15 cellular contexts compared by ENCODE assay signal in the genomic region with DNA sequence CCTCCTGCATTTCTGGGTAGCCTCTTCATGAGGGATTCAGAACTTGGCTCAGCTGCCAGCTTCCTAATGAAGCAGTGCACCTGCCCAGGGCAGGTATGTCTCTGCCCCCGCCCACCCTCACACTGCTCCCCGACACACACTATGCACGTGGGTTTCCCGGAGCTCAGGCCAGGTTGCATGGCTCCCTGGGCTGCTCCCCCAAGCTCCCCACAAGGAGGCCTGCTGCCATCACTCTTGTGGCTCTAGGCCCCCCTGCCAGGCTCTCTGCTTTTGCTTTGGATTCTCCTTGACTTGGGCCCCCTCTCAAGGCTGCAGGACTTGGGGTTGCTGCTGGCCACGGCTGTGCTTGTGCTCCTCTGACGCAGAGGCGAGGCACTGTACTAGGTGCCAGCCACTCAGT. TPM values are rescaled to one million over a fixed set of nuclear protein-coding genes. Genes with fewer than 3 reads are reported as not detected.
DNase-seq lines count a peak whose midpoint lies in the region; ATAC-seq and TF ChIP-seq lines count a peak whose summit lies in the region.
"Had no signal": no experiment of that assay in that cellular context is flagged by ENCODE, and none has a peak within 500 bp of the region (broad histone marks: within the 10 kb centered on the region; RNA-seq: fewer than 3 reads in every experiment).

No MANE protein-coding gene starts in this region.

- H3K9me3 Mint-ChIP-seq in stimulated activated effector memory CD8-positive, alpha-beta T cell treated with anti-CD3 and anti-CD28 coated beads, Interleukin-12 subunit alpha, Interleukin-12 subunit beta, amount 100 ng/mL, for 72 hours, result no peaks in the 10 kb centered on the region
- H3K9me3 Mint-ChIP-seq: CD4-positive, CD25-positive, alpha-beta regulatory T cell; HFFc6 had no signal

- TF ChIP-seq CTCF in right atrium auricular region (IDR thresholded peaks at IDR 0.05) (no peak), left ventricle myocardium inferior (IDR thresholded peaks at IDR 0.05; ENCODE audit: borderline replicate concordance) (no peak), IMR-90 (conservative IDR thresholded peaks at IDR 0.05; ENCODE audit: low read depth, low read length) (no peak), esophagus squamous epithelium (IDR thresholded peaks at IDR 0.05) (no peak)

- H3K27ac ChIP-seq in right atrium auricular region (no peak overlapping the region), left ventricle myocardium inferior (replicated peaks) (no peak overlapping the region), IMR-90 (ENCODE audit: insufficient read depth, low read length) (no peak overlapping the region), esophagus squamous epithelium (no peak overlapping the region)
- H3K27ac ChIP-seq: GM23248 had no signal

- dilution Hi-C loops in IMR-90 (cut with HindIII; ENCODE audit: low sequenced_read_pairs, unreplicated experiment), result no loop called here

- no peak overlapping the region for H4K8ac ChIP-seq in IMR-90 (ENCODE audit: low read depth in 2 of 2, low read length in 2 of 2)

- no peaks in the 10 kb centered on the region for H3K9me1 ChIP-seq in IMR-90 (ENCODE audit: insufficient read depth, low read length)

- TF ChIP-seq POLR2A in IMR-90 (IDR thresholded peaks at IDR 0.05; ENCODE audit: low read depth, low read length), result no peak
- no peak for TF ChIP-seq POLR2A in esophagus squamous epithelium (IDR thresholded peaks at IDR 0.05)

- H3K9me3 ChIP-seq in right atrium auricular region, result no peaks in the 10 kb centered on the region
- no peaks in the 10 kb centered on the region for H3K9me3 ChIP-seq in left ventricle myocardium inferior (replicated peaks)
- no peaks in the 10 kb centered on the region for H3K9me3 ChIP-seq in IMR-90 (ENCODE audit: control insufficient read depth, insufficient read depth, low read length)
- no peaks in the 10 kb centered on the region for H3K9me3 ChIP-seq in esophagus squamous epithelium
- H3K9me3 ChIP-seq: BE2C, Caco-2 had no signal

- H3K4me3 Mint-ChIP-seq in stimulated activated effector memory CD8-positive, alpha-beta T cell treated with anti-CD3 and anti-CD28 coated beads, Interleukin-12 subunit alpha, Interleukin-12 subunit beta, amount 100 ng/mL, for 72 hours, result no peak overlapping the region
- H3K4me3 Mint-ChIP-seq: CD4-positive, CD25-positive, alpha-beta regulatory T cell; HFFc6 had no signal

- H2AFZ ChIP-seq in IMR-90 (replicated peaks; ENCODE audit: low read length, poor library complexity), result peak overlapping the region; percentile 19
- H2AFZ ChIP-seq: GM23248 had no signal

- H3K4me3 ChIP-seq in right atrium auricular region (no peak overlapping the region), left ventricle myocardium inferior (no peak overlapping the region), IMR-90 (ENCODE audit: insufficient read depth, low read depth, low read length) (no peak overlapping the region), esophagus squamous epithelium (no peak overlapping the region)
- H3K4me3 ChIP-seq: GM23248 had no signal

- H3K4ac ChIP-seq in IMR-90 (ENCODE audit: low read depth, low read length), result no peak overlapping the region

- no peak overlapping the region for H3K56ac ChIP-seq in IMR-90 (ENCODE audit: extremely low read depth, insufficient read depth, low read length)

- H3K4me1 Mint-ChIP-seq in stimulated activated effector memory CD8-positive, alpha-beta T cell treated with anti-CD3 and anti-CD28 coated beads, Interleukin-12 subunit alpha, Interleukin-12 subunit beta, amount 100 ng/mL, for 72 hours, result no peaks in the 10 kb centered on the region
- H3K4me1 Mint-ChIP-seq: CD4-positive, CD25-positive, alpha-beta regulatory T cell had no signal

- H4K20me1 ChIP-seq in IMR-90 (ENCODE audit: insufficient read depth, low read length), result no peaks in the 10 kb centered on the region

- no peak overlapping the region for H2AK9ac ChIP-seq in IMR-90 (replicated peaks; ENCODE audit: low read depth, low read length, poor library complexity)

- H3K36me3 ChIP-seq in right atrium auricular region (no peaks in the 10 kb centered on the region), left ventricle myocardium inferior (no peaks in the 10 kb centered on the region), IMR-90 (ENCODE audit: control insufficient read depth, insufficient read depth, low read length) (no peaks in the 10 kb centered on the region), esophagus squamous epithelium (no peaks in the 10 kb centered on the region)
- H3K36me3 ChIP-seq: BE2C had no signal

- POLR2A ChIA-PET in IMR-90 (lab: Charles Lee; ENCODE audit: unreplicated experiment), result no interaction called here

- CTCF ChIA-PET in IMR-90 (lab: Yijun Ruan, JAX), result no interaction called here

- H3K27me3 ChIP-seq in right atrium auricular region, result no peaks in the 10 kb centered on the region
- H3K27me3 ChIP-seq in left ventricle myocardium inferior (ENCODE audit: low read depth), result peaks cover 5% of the 10 kb centered on the region
- H3K27me3 ChIP-seq in IMR-90 (ENCODE audit: control insufficient read depth, insufficient read depth, low read length), result no peaks in the 10 kb centered on the region
- peaks cover 0 to 4% (median 0%) of the 10 kb centered on the region in 4 donors for H3K27me3 ChIP-seq in esophagus squamous epithelium
- H3K27me3 ChIP-seq: BE2C had no signal

- whole genome bisulfite sequencing in IMR-90 (ENCODE audit: extremely low coverage in 2 of 2, insufficient read length in 1 of 2), 2 experiments, result no CpG with 5 or more reads among the region's 7 CpGs
- WGBS in esophagus squamous epithelium, 2 donors, result 78 to 92% methylated on average over 3 to 6 of the region's 7 CpGs

- H3K9ac ChIP-seq in IMR-90 (ENCODE audit: low read depth, low read length), result no peak overlapping the region
- H3K9ac ChIP-seq: GM23248 had no signal

- intact Hi-C loops in left ventricle myocardium inferior (cut with micrococcal nuclease), result no loop called here
- intact Hi-C loops in IMR-90 (cut with micrococcal nuclease), result no loop called here
- intact Hi-C loops in esophagus squamous epithelium (cut with DNase I), result no loop called here

- H3K79me1 ChIP-seq in IMR-90 (ENCODE audit: low read depth in 1 of 2, low read length in 2 of 2), result no peaks in the 10 kb centered on the region

- no peak overlapping the region for H4K5ac ChIP-seq in IMR-90 (ENCODE audit: low read depth, low read length)

- no peak overlapping the region for H3K4me2 ChIP-seq in IMR-90 (ENCODE audit: low read depth, low read length)

- H2BK5ac ChIP-seq in IMR-90 (ENCODE audit: low read depth, low read length, poor library complexity, severe bottlenecking), result no peak overlapping the region

- H3K27ac Mint-ChIP-seq in stimulated activated effector memory CD8-positive, alpha-beta T cell treated with anti-CD3 and anti-CD28 coated beads, Interleukin-12 subunit alpha, Interleukin-12 subunit beta, amount 100 ng/mL, for 72 hours, result no peak overlapping the region
- H3K27ac Mint-ChIP-seq: CD4-positive, CD25-positive, alpha-beta regulatory T cell; HFFc6 had no signal

- H2BK20ac ChIP-seq in IMR-90 (ENCODE audit: low read depth, low read length), result no peak overlapping the region

- ATAC-seq in IMR-90 (ENCODE audit: low read depth) (no peak), HG03025 (IDR thresholded peaks at IDR 0.05; ENCODE audit: low FRiP score, unreplicated experiment) (no peak)
- peak; percentile 31 for ATAC-seq in stimulated activated effector memory CD8-positive, alpha-beta T cell treated with anti-CD3 and anti-CD28 coated beads, Interleukin-12 subunit alpha, Interleukin-12 subunit beta, amount 100 ng/mL, for 72 hours

- no peak for TF ChIP-seq RAD21 in IMR-90 (IDR thresholded peaks at IDR 0.05; ENCODE audit: low read length)

- no peak overlapping the region for H2BK120ac ChIP-seq in IMR-90 (ENCODE audit: low read depth, low read length)

- no peak overlapping the region for H2AK5ac ChIP-seq in IMR-90 (ENCODE audit: low read depth, low read length)

- H4K91ac ChIP-seq in IMR-90 (ENCODE audit: insufficient read depth, low read depth, low read length), result no peak overlapping the region

- DNase-seq in right atrium auricular region (ENCODE audit: low spot score) (peak; percentile 23), left ventricle myocardium inferior (no peak), IMR-90 (no peak), islet precursor cell (peak; percentile 29), esophagus squamous epithelium (lab: John Stamatoyannopoulos, UW) (no peak), hypothalamus (lab: John Stamatoyannopoulos, UW) (no peak)
- no peak for DNase-seq in stimulated activated effector memory CD8-positive, alpha-beta T cell treated with anti-CD3 and anti-CD28 coated beads, Interleukin-12 subunit alpha, Interleukin-12 subunit beta, amount 100 ng/mL, for 72 hours (ENCODE audit: low spot score in 2 of 2)
- DNase-seq: ACHN; BE2C; Caco-2; CD4-positive, CD25-positive, alpha-beta regulatory T cell; GM23248; HCEC 1CT; HFFc6 had no signal

- H3K4me1 ChIP-seq in right atrium auricular region (no peaks in the 10 kb centered on the region), left ventricle myocardium inferior (no peaks in the 10 kb centered on the region), IMR-90 (ENCODE audit: control insufficient read depth, insufficient read depth, low read length) (no peaks in the 10 kb centered on the region), esophagus squamous epithelium (no peaks in the 10 kb centered on the region)
- H3K4me1 ChIP-seq: BE2C, Caco-2 had no signal

- H3K18ac ChIP-seq in IMR-90 (ENCODE audit: low read depth, low read length), result no peak overlapping the region

- H3K36me3 Mint-ChIP-seq in stimulated activated effector memory CD8-positive, alpha-beta T cell treated with anti-CD3 and anti-CD28 coated beads, Interleukin-12 subunit alpha, Interleukin-12 subunit beta, amount 100 ng/mL, for 72 hours, result no peaks in the 10 kb centered on the region
- H3K36me3 Mint-ChIP-seq: CD4-positive, CD25-positive, alpha-beta regulatory T cell had no signal

- in situ Hi-C loops in IMR-90 (cut with MboI; ENCODE audit: low sequenced_read_pairs), result no loop called here

- no peak overlapping the region for H3K23ac ChIP-seq in IMR-90 (ENCODE audit: low read depth, low read length)

- no peak overlapping the region for H3K14ac ChIP-seq in IMR-90 (replicated peaks; ENCODE audit: low read depth, low read length)

- no peak overlapping the region for H2BK15ac ChIP-seq in IMR-90 (ENCODE audit: low read depth, low read length)

- BruUV-seq in IMR-90 (replicated peaks; lab: Mats Ljungman, UMichigan), result no TSS peak

RNA-seq across cellular contexts. Expression of a gene that starts 43.6 kb away (rescaled TPM):
- total RNA-seq in right atrium auricular region (1 to 10 TPM; 1.1 to 1.4 TPM), left ventricle myocardium inferior (2.7 TPM), IMR-90 (2012; rRNA removed) (not detected in 2 replicates), esophagus squamous epithelium (1 to 10 TPM in 2 of 4 donors, under 1 TPM in 2; 0.42 to 2.4 (median 1.3) TPM)
- polyA plus RNA-seq in IMR-90 (2012; rRNA removed), result not detected in 2 replicates
- polyA plus RNA-seq in IMR-90 (2012; cell fraction: cytosol; rRNA removed), result 0.02 TPM in 1 of 2 replicates, not detected in the other
- 0.05 TPM in 1 of 2 replicates, not detected in the other for polyA plus RNA-seq in IMR-90 (2012; cell fraction: nucleus; rRNA removed; ENCODE audit: low replicate concordance)
- total RNA-seq: Caco-2, GM23248, HFFc6 had no signal
- polyA plus RNA-seq: GM23248 had no signal

Comparison
In these comparisons a context has a peak if more than half of its experiments do, and no peak if none do; other contexts are left out.
1. DNase-seq: peak in right atrium auricular region (single experiment) and islet precursor cell (single experiment); none in left ventricle myocardium inferior (single experiment), IMR-90 (single experiment), stimulated activated effector memory CD8-positive, alpha-beta T cell treated with anti-CD3 and anti-CD28 coated beads, Interleukin-12 subunit alpha, Interleukin-12 subunit beta, amount 100 ng/mL, for 72 hours (0 of 2), esophagus squamous epithelium (single experiment) and hypothalamus (0 of 51).